12 cellular contexts compared by ENCODE assay signal in genomic region chr1:198680174-198680871, GRCh38. TPM values are rescaled to one million over a fixed set of nuclear protein-coding genes. Genes with fewer than 3 reads are reported as not detected.
DNase-seq lines count a peak whose midpoint lies in the region; ATAC-seq and TF ChIP-seq lines count a peak whose summit lies in the region.
"Had no signal": no experiment of that assay in that cellular context is flagged by ENCODE, and none has a peak within 500 bp of the region (broad histone marks: within the 10 kb centered on the region; RNA-seq: fewer than 3 reads in every experiment).

No MANE protein-coding gene starts in this region.

- TF ChIP-seq POLR2A in GM18505 (IDR thresholded peaks at IDR 0.05; ENCODE audit: borderline replicate concordance, extremely low read depth, insufficient read depth, insufficient read length) = no peak

- H3K4me3 Mint-ChIP-seq in stimulated activated naive CD8-positive, alpha-beta T cell treated with anti-CD3 and anti-CD28 coated beads, Interleukin-15, Interleukin-2, amounts not matched to agents 100 ng/mL and 50 ng/mL, for 24 hours = peak overlapping the region; percentile 75
- H3K4me3 Mint-ChIP-seq in activated CD4-positive, alpha-beta memory T cell treated with anti-CD3 and anti-CD28 coated beads for 36 hours = peak overlapping the region; percentile 83
- H3K4me3 Mint-ChIP-seq in naive B cell = peak overlapping the region; percentile 4 to 86 (median 66)

- no peaks in the 10 kb centered on the region for H3K9me3 Mint-ChIP-seq in stimulated activated naive CD8-positive, alpha-beta T cell treated with anti-CD3 and anti-CD28 coated beads, Interleukin-15, Interleukin-2, amounts not matched to agents 100 ng/mL and 50 ng/mL, for 24 hours
- H3K9me3 Mint-ChIP-seq in activated CD4-positive, alpha-beta memory T cell treated with anti-CD3 and anti-CD28 coated beads for 36 hours = no peaks in the 10 kb centered on the region
- H3K9me3 Mint-ChIP-seq in naive B cell = peaks cover 0 to 2% (median 0%) of the 10 kb centered on the region in 7 donors

- no peak for ATAC-seq in stimulated activated naive CD8-positive, alpha-beta T cell treated with anti-CD3 and anti-CD28 coated beads, Interleukin-15, Interleukin-2, amounts not matched to agents 100 U/mL and 50 U/mL, for 24 hours
- no peak for ATAC-seq in naive B cell (ENCODE audit: low read depth in 2 of 2)
- ATAC-seq in GM18867 (IDR thresholded peaks at IDR 0.05; ENCODE audit: unreplicated experiment) = no peak
- ATAC-seq in GM18505 (IDR thresholded peaks at IDR 0.05; ENCODE audit: unreplicated experiment) = no peak

- intact Hi-C loops in activated CD4-positive, alpha-beta memory T cell treated with anti-CD3 and anti-CD28 coated beads for 36 hours (cut with micrococcal nuclease) = loop anchor here (10.0 kb wide), 2 partner anchors 596 to 776 kb away; partner anchors contain the start of gene C1orf53

- H3K4me1 Mint-ChIP-seq in stimulated activated naive CD8-positive, alpha-beta T cell treated with anti-CD3 and anti-CD28 coated beads, Interleukin-15, Interleukin-2, amounts not matched to agents 100 ng/mL and 50 ng/mL, for 24 hours (ENCODE audit: low read depth) = peaks cover 93% of the 10 kb centered on the region
- peaks cover 87% of the 10 kb centered on the region for H3K4me1 Mint-ChIP-seq in activated CD4-positive, alpha-beta memory T cell treated with anti-CD3 and anti-CD28 coated beads for 36 hours (ENCODE audit: low read depth)
- peaks cover 60 to 86% (median 67%) of the 10 kb centered on the region in 3 donors for H3K4me1 Mint-ChIP-seq in naive B cell

- POLR2A ChIA-PET in activated CD4-positive, alpha-beta memory T cell treated with anti-CD3 and anti-CD28 coated beads for 36 hours (lab: Charles Lee) = interaction anchor here (1.2 to 11.5 kb wide), 11 partner anchors 9 to 58 kb away, joined by 3 to 114 read pairs (median 15); partner anchors contain the start of gene PTPRC

- H3K27me3 Mint-ChIP-seq in stimulated activated naive CD8-positive, alpha-beta T cell treated with anti-CD3 and anti-CD28 coated beads, Interleukin-15, Interleukin-2, amounts not matched to agents 100 ng/mL and 50 ng/mL, for 24 hours = no peaks in the 10 kb centered on the region
- H3K27me3 Mint-ChIP-seq in activated CD4-positive, alpha-beta memory T cell treated with anti-CD3 and anti-CD28 coated beads for 36 hours = no peaks in the 10 kb centered on the region
- H3K27me3 Mint-ChIP-seq in naive B cell = no peaks in the 10 kb centered on the region

- no peak overlapping the region for H3K27ac ChIP-seq in substantia nigra (ENCODE audit: low read depth, low read length, poor library complexity, severe bottlenecking)
- H3K27ac ChIP-seq: C4-2B had no signal

- H3K36me3 Mint-ChIP-seq in stimulated activated naive CD8-positive, alpha-beta T cell treated with anti-CD3 and anti-CD28 coated beads, Interleukin-15, Interleukin-2, amounts not matched to agents 100 ng/mL and 50 ng/mL, for 24 hours (ENCODE audit: low read depth) = peaks cover 35% of the 10 kb centered on the region
- H3K36me3 Mint-ChIP-seq in activated CD4-positive, alpha-beta memory T cell treated with anti-CD3 and anti-CD28 coated beads for 36 hours = peaks cover 55% of the 10 kb centered on the region
- peaks cover 10 to 11% of the 10 kb centered on the region in 2 donors for H3K36me3 Mint-ChIP-seq in naive B cell

- H3K27ac Mint-ChIP-seq in stimulated activated naive CD8-positive, alpha-beta T cell treated with anti-CD3 and anti-CD28 coated beads, Interleukin-15, Interleukin-2, amounts not matched to agents 100 ng/mL and 50 ng/mL, for 24 hours = peak overlapping the region; percentile 89
- H3K27ac Mint-ChIP-seq in activated CD4-positive, alpha-beta memory T cell treated with anti-CD3 and anti-CD28 coated beads for 36 hours = peak overlapping the region; percentile 95
- H3K27ac Mint-ChIP-seq in naive B cell = peak overlapping the region; percentile 94 to 97 (median 95)

- DNase-seq in stimulated activated naive CD8-positive, alpha-beta T cell treated with anti-CD3 and anti-CD28 coated beads, Interleukin-15, Interleukin-2, amounts not matched to agents 100 U/mL and 50 U/mL, for 24 hours = no peak
- DNase-seq in activated CD4-positive, alpha-beta memory T cell treated with anti-CD3 and anti-CD28 coated beads for 36 hours = peak; percentile 54
- DNase-seq in naive B cell (no peak), NCI-H2081 (lab: John Stamatoyannopoulos, UW) (no peak), substantia nigra (lab: John Stamatoyannopoulos, UW) (no peak)
- DNase-seq: activated CD4-positive, alpha-beta T cell treated with anti-CD3 and anti-CD28 coated beads, Interleukin-2, amount 50 U/mL, for 4 hours; NCI-H187 treated with DMSO at 0.1 percent for 48 hours; stimulated activated CD4-positive, alpha-beta T cell treated with anti-CD3 and anti-CD28 coated beads, Interleukin-4, amount 100 ng/mL, for 4 hours had no signal

- CTCF ChIA-PET in activated CD4-positive, alpha-beta memory T cell treated with anti-CD3 and anti-CD28 coated beads for 36 hours (lab: Charles Lee) = interaction anchor here (1.3 kb wide), 1 partner anchor 78 kb away, joined by 3 read pairs; no protein-coding TSS in a partner anchor

RNA-seq across cellular contexts. Expression of gene PTPRC, which starts 41.5 kb away (rescaled TPM):
- 100 to 1,000 TPM; 495 to 503 TPM for total RNA-seq in activated CD4-positive, alpha-beta memory T cell treated with anti-CD3 and anti-CD28 coated beads for 36 hours
- polyA plus RNA-seq in naive B cell (ENCODE audit: low read depth in 6 of 6) = 1,000 to 10,000 TPM in 1 of 6 donors, 100 to 1,000 TPM in 5; 771 to 1,016 (median 851) TPM
